ENCODE assay signal across 9 cellular contexts in the genomic region with DNA sequence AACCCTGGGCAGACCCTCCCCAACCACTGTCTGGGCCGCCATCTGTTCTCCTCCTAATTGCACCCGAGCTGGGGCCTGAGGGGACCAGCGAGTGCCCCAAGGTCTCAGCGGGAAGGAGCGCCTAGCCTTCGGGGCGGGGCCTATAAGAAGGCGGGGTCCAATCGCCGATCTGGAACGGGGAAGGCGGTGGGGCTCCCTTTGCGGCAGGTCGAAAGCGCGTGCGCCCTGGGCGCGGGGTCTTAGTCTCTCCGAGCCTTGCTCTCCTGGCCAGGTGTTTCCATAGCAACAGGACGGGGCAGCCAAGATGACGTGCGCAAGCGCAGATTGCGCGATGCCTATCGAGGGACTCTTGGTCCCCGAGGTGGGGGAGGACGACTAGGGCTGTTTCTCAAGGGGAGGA. TPM values are rescaled to one million over a fixed set of nuclear protein-coding genes. Genes with fewer than 3 reads are reported as not detected.
A peak's percentile ranks its signal among the peaks of the same experiment; 100 is the strongest.
DNase-seq lines count a peak whose midpoint lies in the region; ATAC-seq, FAIRE-seq and TF ChIP-seq lines count a peak whose summit lies in the region.
"Had no signal": no experiment of that assay in that cellular context is flagged by ENCODE, and none has a peak within 500 bp of the region (broad histone marks: within the 10 kb centered on the region; RNA-seq: fewer than 3 reads in every experiment).

No MANE protein-coding gene starts in this region.

- H4K20me1 ChIP-seq in KMS-11 (ENCODE audit: insufficient read depth) (no peaks in the 10 kb centered on the region), GM12878 (ENCODE audit: control insufficient read depth, insufficient read depth) (no peaks in the 10 kb centered on the region; the same call in 1 of the 2 replicates)

- peaks cover 78% of the 10 kb centered on the region for H3K27me3 Mint-ChIP-seq in CD4-positive, alpha-beta T cell

- H3K36me3 Mint-ChIP-seq in CD4-positive, alpha-beta T cell (ENCODE audit: low read depth), result no peaks in the 10 kb centered on the region

- no peaks in the 10 kb centered on the region for H3K9me3 Mint-ChIP-seq in CD4-positive, alpha-beta T cell

- H3K4me1 ChIP-seq in BE2C (peaks cover 16% of the 10 kb centered on the region), KMS-11 (ENCODE audit: low read depth, poor library complexity, severe bottlenecking) (peaks cover 5% of the 10 kb centered on the region), GM12878 (ENCODE audit: control insufficient read depth, insufficient read depth, low read length) (peaks cover 5% of the 10 kb centered on the region; the same call in 1 of the 2 replicates)

- H3K27me3 ChIP-seq in BE2C, result no peaks in the 10 kb centered on the region
- peaks cover 16% of the 10 kb centered on the region for H3K27me3 ChIP-seq in KMS-11 (ENCODE audit: insufficient read depth, low read depth)
- peaks cover 0 to 20% of the 10 kb centered on the region in 2 experiments for H3K27me3 ChIP-seq in GM12878 (replicated peaks in 1 of 2; ENCODE audit: control insufficient read depth in 2 of 2, insufficient read depth in 2 of 2, low read length in 1 of 2)
- H3K27me3 ChIP-seq in CD4-positive, alpha-beta T cell (ENCODE audit: control insufficient read depth, insufficient read depth, low read length), result peaks cover 83% of the 10 kb centered on the region

- H3K9me3 ChIP-seq in BE2C (no peaks in the 10 kb centered on the region), GM12878 (replicated peaks; ENCODE audit: control insufficient read depth, insufficient read depth, low read length) (no peaks in the 10 kb centered on the region; the same call in 1 of the 3 replicates)
- H3K9me3 ChIP-seq in CD4-positive, alpha-beta T cell (ENCODE audit: control insufficient read depth, low read length), result no peaks in the 10 kb centered on the region

- TF ChIP-seq EP300 in GM12878 (IDR thresholded peaks at IDR 0.05; ENCODE audit: borderline replicate concordance in 1 of 2, control insufficient read depth in 1 of 2, low read depth in 2 of 2, low read length in 2 of 2), result no peak

- TF ChIP-seq RAD21 in GM12878 (IDR thresholded peaks at IDR 0.05; ENCODE audit: insufficient read depth, low read depth, low read length), result no peak

- peak overlapping the region; percentile 58 for H3K4me3 ChIP-seq in BE2C (ENCODE audit: low read depth, low read length)
- no peak overlapping the region for H3K4me3 ChIP-seq in KMS-11 (IDR thresholded peaks at IDR 0.05; ENCODE audit: insufficient read depth, low read depth, low read length)
- H3K4me3 ChIP-seq in GM12878, result peak overlapping the region; percentile 51; the same call in 1 of the 2 replicates
- peak overlapping the region; percentile 16 for H3K4me3 ChIP-seq in lower leg skin (ENCODE audit: low read depth, poor library complexity, severe bottlenecking)

- SMC1A ChIA-PET in GM12878 (lab: Charles Lee; ENCODE audit: uncharacterized antibody, unreplicated experiment), result interaction anchor here (0.8 kb wide), 1 partner anchor 75 kb away, joined by 4 read pairs; no protein-coding TSS in a partner anchor

- 40% methylated on average over 28 of the region's 29 CpGs for WGBS in GM12878 (ENCODE audit: insufficient coverage, insufficient replicate concordance, low lambda C conversion rate, missing lambda C conversion rate)
- WGBS in lower leg skin, 2 donors, result 2 to 10% methylated on average over 23 to 29 of the region's 29 CpGs

- DNase-seq in BE2C (peak; percentile 93), GM12878 (ENCODE audit: low read depth, low spot score) (no peak), lower leg skin (ENCODE audit: low spot score in 2 of 2) (no peak), NCI-H526 (lab: John Stamatoyannopoulos, UW) (no peak)
- no peak for DNase-seq in CD4-positive, alpha-beta T cell

- TF ChIP-seq CTCF in BE2C (IDR thresholded peaks at IDR 0.05; ENCODE audit: low read depth, low read length) (no peak), KMS-11 (conservative IDR thresholded peaks at IDR 0.05; ENCODE audit: low read depth, low read length) (no peak), GM12878 (IDR thresholded peaks at IDR 0.05 in 2 of 3, conservative IDR thresholded peaks at IDR 0.05 in 1 of 3; ENCODE audit: control insufficient read depth in 2 of 3, extremely low read depth in 1 of 3, insufficient read depth in 1 of 3, low read depth in 3 of 3, low read length in 3 of 3) (no peak), lower leg skin (IDR thresholded peaks at IDR 0.05) (no peak)
- no peak for TF ChIP-seq CTCF in CD4-positive, alpha-beta T cell (IDR thresholded peaks at IDR 0.05)

- H3K36me3 ChIP-seq in BE2C (peaks cover 10% of the 10 kb centered on the region; the same call in 1 of the 2 replicates), KMS-11 (ENCODE audit: insufficient read depth) (no peaks in the 10 kb centered on the region), GM12878 (ENCODE audit: control insufficient read depth in 2 of 2, insufficient read depth in 2 of 2, low read length in 1 of 2) (no peaks in the 10 kb centered on the region)

- intact Hi-C loops in GM12878 (cut with micrococcal nuclease; ENCODE audit: unreplicated experiment) (no loop called here), lower leg skin (cut with DNase I; ENCODE audit: low total_unique reads) (loop anchor here (5.0 kb wide), 1 partner anchor 74 kb away; no protein-coding TSS in a partner anchor)
- intact Hi-C loops in CD4-positive, alpha-beta T cell (cut with DNase I, micrococcal nuclease), result no loop called here

- FAIRE-seq in GM12878 (lab: Jason Lieb, UNC), result no peak

- TF ChIP-seq POLR2A in GM12878 (IDR thresholded peaks at IDR 0.05; ENCODE audit: low read depth, low read length) (no peak), lower leg skin (IDR thresholded peaks at IDR 0.05) (no peak)

- in situ Hi-C loops in GM12878 (cut with MboI), result no loop called here

- H3K79me2 ChIP-seq in KMS-11 (ENCODE audit: insufficient read depth, low read depth) (no peaks in the 10 kb centered on the region), GM12878 (ENCODE audit: control insufficient read depth, insufficient read depth, low read length) (no peaks in the 10 kb centered on the region)

- no peak overlapping the region for H3K4me3 Mint-ChIP-seq in CD4-positive, alpha-beta T cell

- POLR2A ChIA-PET in GM12878 (lab: Charles Lee), result no interaction called here
- POLR2A ChIA-PET in CD4-positive, alpha-beta T cell (lab: Charles Lee), result no interaction called here

- H3K27ac ChIP-seq in KMS-11 (no peak overlapping the region), GM12878 (ENCODE audit: control insufficient read depth, insufficient read depth) (no peak overlapping the region)
- H3K27ac ChIP-seq in CD4-positive, alpha-beta T cell (ENCODE audit: low read depth, low read length), result no peak overlapping the region

- BruUV-seq in GM12878 (replicated peaks; lab: Mats Ljungman, UMichigan), result no TSS peak

- peak overlapping the region; percentile 29; the same call in 1 of the 2 replicates for H3K4me2 ChIP-seq in KMS-11
- H3K4me2 ChIP-seq in GM12878 (ENCODE audit: control insufficient read depth, insufficient read depth), result peak overlapping the region; percentile 15

- peak; percentile 20 for ATAC-seq in GM12878
- no peak for ATAC-seq in HG03378 (IDR thresholded peaks at IDR 0.05; ENCODE audit: unreplicated experiment)
- ATAC-seq in CD4-positive, alpha-beta T cell (ENCODE audit: poor library complexity), result no peak
- ATAC-seq in GM19395 (IDR thresholded peaks at IDR 0.05; ENCODE audit: unreplicated experiment), result no peak

- no peak overlapping the region for H3K27ac Mint-ChIP-seq in CD4-positive, alpha-beta T cell

- H2AFZ ChIP-seq in KMS-11 (ENCODE audit: low read depth) (no peak overlapping the region), GM12878 (ENCODE audit: control insufficient read depth, low read depth, low read length) (peak overlapping the region; percentile 25; the same call in 1 of the 2 replicates)

- peaks cover 37% of the 10 kb centered on the region for H3K4me1 Mint-ChIP-seq in CD4-positive, alpha-beta T cell (ENCODE audit: low read depth)

- RAD21 ChIA-PET in GM12878 (lab: Charles Lee; ENCODE audit: unreplicated experiment), result no interaction called here

- CTCF ChIA-PET in GM12878 (lab: Yijun Ruan, JAX), result no interaction called here
- CTCF ChIA-PET in CD4-positive, alpha-beta T cell (lab: Charles Lee), result no interaction called here

- H3K9ac ChIP-seq in KMS-11 (no peak overlapping the region), GM12878 (ENCODE audit: control insufficient read depth, insufficient read depth, low read length) (no peak overlapping the region; the same call in 1 of the 2 replicates)

RNA-seq across cellular contexts. Expression of a gene that starts 2.8 kb away (rescaled TPM):
- 66.7 TPM for polyA plus RNA-seq in BE2C (2012; ENCODE audit: insufficient read depth, insufficient read length, low read depth)
- total RNA-seq in GM12878 (2013; cell fraction: nucleolus; rRNA removed), result 4.0 and 4.9 TPM in 2 replicates
- total RNA-seq in GM12878 (2014; rRNA removed) (0.11 and 0.79 TPM in 2 replicates), GM12878 (2014; rRNA removed; fragmentation: Illumina TruSeq; extraction: Trizol) (0.18 and 0.23 TPM in 2 replicates), GM12878 (2021) (0.44 and 0.85 TPM in 2 replicates), lower leg skin (10 to 100 TPM in 2 of 4 donors, 1 to 10 TPM in 2; 5.9 to 20.8 (median 10.3) TPM)
- polyA plus RNA-seq in GM12878 (2011; ENCODE audit: low read depth), result 0.73 TPM
- polyA plus RNA-seq in GM12878 (2011; rRNA removed) (0.10 and 0.57 TPM in 2 replicates), GM12878 (2014; fragmentation: Illumina TruSeq; extraction: Trizol) (0.38 TPM in 1 of 2 replicates, not detected in the other), GM12878 (2014; fragmentation: Nextera tagmentation; extraction: Ambion mirVana) (under 1 TPM in 1 of 2 experiments, not detected in 1; 0.08 TPM), GM12878 (2014; rRNA removed) (0.68 and 1.3 TPM in 2 replicates), GM12878 (2016; fragmentation: Nextera tagmentation; extraction: Ambion mirVana) (under 1 TPM; 0.33 to 0.54 TPM)
- polyA plus RNA-seq in GM12878 (2011; cell fraction: cytosol; rRNA removed), result 0.10 and 0.15 TPM in 2 replicates
- 0.54 and 1.0 TPM in 2 replicates for polyA plus RNA-seq in GM12878 (2011; cell fraction: nucleus; rRNA removed)
- 1.1 TPM in 2 replicates for polyA plus RNA-seq in GM12878 (2012)
- 0.41 TPM in 1 of 2 replicates, not detected in the other for polyA minus RNA-seq in GM12878 (2011; rRNA and poly(A)+ RNA removed)
- polyA minus RNA-seq in GM12878 (2011; cell fraction: cytosol; rRNA and poly(A)+ RNA removed), result not detected in 2 replicates
- 0.60 TPM in 1 of 2 replicates, not detected in the other for polyA minus RNA-seq in GM12878 (2011; cell fraction: nucleus; rRNA and poly(A)+ RNA removed)
- total RNA-seq in CD4-positive, alpha-beta T cell, result under 1 TPM; 0.22 to 0.60 TPM

RNA-seq across cellular contexts. Expression of a gene that starts 6.7 kb away (rescaled TPM):
- polyA plus RNA-seq in BE2C (2012; ENCODE audit: insufficient read depth, insufficient read length, low read depth), result 2.2 TPM
- total RNA-seq in GM12878 (2013; cell fraction: nucleolus; rRNA removed), result not detected in 2 replicates
- total RNA-seq in GM12878 (2014; rRNA removed) (0.45 and 0.87 TPM in 2 replicates), GM12878 (2014; rRNA removed; fragmentation: Illumina TruSeq; extraction: Trizol) (not detected in 2 replicates), GM12878 (2021) (not detected in 2 replicates), lower leg skin (not detected)
- polyA plus RNA-seq in GM12878 (2011; ENCODE audit: low read depth), result not detected
- polyA plus RNA-seq in GM12878 (2011; rRNA removed) (not detected in 2 replicates), GM12878 (2014; fragmentation: Illumina TruSeq; extraction: Trizol) (not detected in 2 replicates), GM12878 (2014; fragmentation: Nextera tagmentation; extraction: Ambion mirVana) (not detected), GM12878 (2014; rRNA removed) (not detected in 2 replicates), GM12878 (2016; fragmentation: Nextera tagmentation; extraction: Ambion mirVana) (not detected)
- not detected in 2 replicates for polyA plus RNA-seq in GM12878 (2011; cell fraction: cytosol; rRNA removed)
- not detected in 2 replicates for polyA plus RNA-seq in GM12878 (2011; cell fraction: nucleus; rRNA removed)
- polyA plus RNA-seq in GM12878 (2012), result not detected in 2 replicates
- not detected in 2 replicates for polyA minus RNA-seq in GM12878 (2011; rRNA and poly(A)+ RNA removed)
- not detected in 2 replicates for polyA minus RNA-seq in GM12878 (2011; cell fraction: cytosol; rRNA and poly(A)+ RNA removed)
- polyA minus RNA-seq in GM12878 (2011; cell fraction: nucleus; rRNA and poly(A)+ RNA removed), result not detected in 2 replicates
- not detected for total RNA-seq in CD4-positive, alpha-beta T cell
- total RNA-seq: RPMI7951 had no signal

RNA-seq across cellular contexts. Expression of a gene that starts 34.7 kb away (rescaled TPM):
- polyA plus RNA-seq in BE2C (2012; ENCODE audit: insufficient read depth, insufficient read length, low read depth), result 50.9 TPM
- total RNA-seq in GM12878 (2013; cell fraction: nucleolus; rRNA removed), result 11.0 and 13.0 TPM in 2 replicates
- total RNA-seq in GM12878 (2014; rRNA removed) (41.7 and 46.9 TPM in 2 replicates), GM12878 (2014; rRNA removed; fragmentation: Illumina TruSeq; extraction: Trizol) (35.2 and 39.6 TPM in 2 replicates), GM12878 (2021) (41.2 and 43.8 TPM in 2 replicates), lower leg skin (1 to 10 TPM; 3.3 to 7.8 (median 5.9) TPM)
- 10.0 TPM for polyA plus RNA-seq in GM12878 (2011; ENCODE audit: low read depth)
- polyA plus RNA-seq in GM12878 (2011; rRNA removed) (20.3 and 35.4 TPM in 2 replicates), GM12878 (2014; fragmentation: Illumina TruSeq; extraction: Trizol) (10.4 and 30.7 TPM in 2 replicates), GM12878 (2014; fragmentation: Nextera tagmentation; extraction: Ambion mirVana) (10 to 100 TPM; 17.4 to 19.1 TPM), GM12878 (2014; rRNA removed) (54.4 and 65.3 TPM in 2 replicates), GM12878 (2016; fragmentation: Nextera tagmentation; extraction: Ambion mirVana) (100 to 1,000 TPM in 1 of 2 experiments, 10 to 100 TPM in 1; 95.0 to 103 TPM)
- polyA plus RNA-seq in GM12878 (2011; cell fraction: cytosol; rRNA removed), result 72.8 and 73.4 TPM in 2 replicates
- 36.7 and 45.4 TPM in 2 replicates for polyA plus RNA-seq in GM12878 (2011; cell fraction: nucleus; rRNA removed)
- polyA plus RNA-seq in GM12878 (2012), result 24.3 and 28.4 TPM in 2 replicates
- 43.2 and 60.1 TPM in 2 replicates for polyA minus RNA-seq in GM12878 (2011; rRNA and poly(A)+ RNA removed)
- polyA minus RNA-seq in GM12878 (2011; cell fraction: cytosol; rRNA and poly(A)+ RNA removed), result 21.4 and 24.6 TPM in 2 replicates
- 9.1 and 17.9 TPM in 2 replicates for polyA minus RNA-seq in GM12878 (2011; cell fraction: nucleus; rRNA and poly(A)+ RNA removed)
- total RNA-seq in CD4-positive, alpha-beta T cell, result 1 to 10 TPM; 1.5 to 2.7 TPM

RNA-seq across cellular contexts. Expression of a gene that starts 39.2 kb away (rescaled TPM):
- polyA plus RNA-seq in BE2C (2012; ENCODE audit: insufficient read depth, insufficient read length, low read depth), result 12.4 TPM
- total RNA-seq in GM12878 (2013; cell fraction: nucleolus; rRNA removed), result not detected in 2 replicates
- not detected in 2 replicates for total RNA-seq in GM12878 (2014; rRNA removed)
- total RNA-seq in GM12878 (2014; rRNA removed; fragmentation: Illumina TruSeq; extraction: Trizol), result 0.69 TPM in 1 of 2 replicates, not detected in the other
- total RNA-seq in GM12878 (2021), result 25.1 and 30.0 TPM in 2 replicates
- polyA plus RNA-seq in GM12878 (2011; ENCODE audit: low read depth), result 3.9 TPM
- polyA plus RNA-seq in GM12878 (2011; rRNA removed), result 5.6 and 8.8 TPM in 2 replicates
- 0.33 and 0.57 TPM in 2 replicates for polyA plus RNA-seq in GM12878 (2011; cell fraction: cytosol; rRNA removed)
- polyA plus RNA-seq in GM12878 (2011; cell fraction: nucleus; rRNA removed), result 0.19 TPM in 1 of 2 replicates, not detected in the other
- polyA plus RNA-seq in GM12878 (2012), result 7.8 and 13.1 TPM in 2 replicates
- polyA plus RNA-seq in GM12878 (2014; fragmentation: Illumina TruSeq; extraction: Trizol), result 10.9 and 12.5 TPM in 2 replicates
- 10 to 100 TPM; 10.5 to 30.6 TPM for polyA plus RNA-seq in GM12878 (2014; fragmentation: Nextera tagmentation; extraction: Ambion mirVana)
- polyA plus RNA-seq in GM12878 (2014; rRNA removed), result 0.11 and 0.24 TPM in 2 replicates
- 10 to 100 TPM; 30.6 to 32.3 TPM for polyA plus RNA-seq in GM12878 (2016; fragmentation: Nextera tagmentation; extraction: Ambion mirVana)
- polyA minus RNA-seq in GM12878 (2011; rRNA and poly(A)+ RNA removed), result 1.5 TPM in 1 of 2 replicates, not detected in the other
- not detected in 2 replicates for polyA minus RNA-seq in GM12878 (2011; cell fraction: cytosol; rRNA and poly(A)+ RNA removed)
- polyA minus RNA-seq in GM12878 (2011; cell fraction: nucleus; rRNA and poly(A)+ RNA removed), result not detected in 2 replicates
- total RNA-seq in lower leg skin, result 1 to 10 TPM in 1 of 4 donors, not detected in 3; 1.6 TPM
- total RNA-seq in CD4-positive, alpha-beta T cell, result 1 to 10 TPM in 1 of 2 experiments, not detected in 1; 1.3 TPM
- total RNA-seq: RPMI7951 had no signal

RNA-seq across cellular contexts. Expression of a gene that starts 39.5 kb away (rescaled TPM):
- polyA plus RNA-seq in BE2C (2012; ENCODE audit: insufficient read depth, insufficient read length, low read depth), result 872 TPM
- 52.5 and 53.2 TPM in 2 replicates for total RNA-seq in GM12878 (2013; cell fraction: nucleolus; rRNA removed)
- total RNA-seq in GM12878 (2014; rRNA removed) (367 and 392 TPM in 2 replicates), GM12878 (2014; rRNA removed; fragmentation: Illumina TruSeq; extraction: Trizol) (230 and 258 TPM in 2 replicates), GM12878 (2021) (274 and 279 TPM in 2 replicates), lower leg skin (100 to 1,000 TPM; 266 to 459 (median 327) TPM)
- 150 TPM for polyA plus RNA-seq in GM12878 (2011; ENCODE audit: low read depth)
- polyA plus RNA-seq in GM12878 (2011; rRNA removed) (45.7 and 93.0 TPM in 2 replicates), GM12878 (2014; fragmentation: Illumina TruSeq; extraction: Trizol) (110 and 338 TPM in 2 replicates), GM12878 (2014; fragmentation: Nextera tagmentation; extraction: Ambion mirVana) (100 to 1,000 TPM; 670 to 812 TPM), GM12878 (2014; rRNA removed) (327 and 338 TPM in 2 replicates), GM12878 (2016; fragmentation: Nextera tagmentation; extraction: Ambion mirVana) (100 to 1,000 TPM; 349 to 384 TPM)
- 234 and 251 TPM in 2 replicates for polyA plus RNA-seq in GM12878 (2011; cell fraction: cytosol; rRNA removed)
- 136 and 184 TPM in 2 replicates for polyA plus RNA-seq in GM12878 (2011; cell fraction: nucleus; rRNA removed)
- 214 and 229 TPM in 2 replicates for polyA plus RNA-seq in GM12878 (2012)
- 69.4 and 109 TPM in 2 replicates for polyA minus RNA-seq in GM12878 (2011; rRNA and poly(A)+ RNA removed)
- polyA minus RNA-seq in GM12878 (2011; cell fraction: cytosol; rRNA and poly(A)+ RNA removed), result 53.4 and 56.9 TPM in 2 replicates
- 26.4 and 43.7 TPM in 2 replicates for polyA minus RNA-seq in GM12878 (2011; cell fraction: nucleus; rRNA and poly(A)+ RNA removed)
- 10 to 100 TPM; 59.7 to 65.9 TPM for total RNA-seq in CD4-positive, alpha-beta T cell
